ENCODE assay signal across 1 cellular context in the genomic region with DNA sequence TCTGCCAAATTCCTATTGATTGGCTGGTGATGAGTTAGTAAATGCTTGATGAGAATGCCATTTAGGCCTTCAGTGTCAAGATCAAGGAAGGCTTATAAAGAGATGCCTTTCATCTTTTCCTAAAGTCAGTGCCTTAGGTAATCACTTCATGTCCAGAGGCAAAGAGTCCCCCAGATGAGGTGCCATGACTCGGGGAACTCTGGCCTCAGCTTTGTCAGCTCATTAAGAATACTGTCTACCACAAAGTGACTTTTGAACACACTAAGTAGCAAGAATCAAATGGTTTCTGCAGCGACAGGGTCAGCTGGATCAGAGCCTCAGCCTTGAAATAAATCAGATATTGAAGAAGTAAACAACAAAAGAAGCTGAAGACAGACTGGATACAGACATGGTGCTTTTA.
TF ChIP-seq lines count a peak whose summit lies in the region.

No MANE protein-coding gene starts in this region.

TF ChIP-seq in IMR-90, 13 proteins besides CTCF, POLR2A, EP300 and RAD21:
- TF ChIP-seq MAZ (IDR thresholded peaks at IDR 0.05; ENCODE audit: borderline replicate concordance, low read depth, low read length) (no peak), SMC3 (IDR thresholded peaks at IDR 0.05; ENCODE audit: low read depth, low read length) (no peak), BHLHE40 (IDR thresholded peaks at IDR 0.05; ENCODE audit: low read depth, low read length) (no peak), RCOR1 (IDR thresholded peaks at IDR 0.05; ENCODE audit: insufficient replicate concordance, low read length) (no peak), MAFK (IDR thresholded peaks at IDR 0.05; ENCODE audit: low read depth, low read length) (no peak), FOS (IDR thresholded peaks at IDR 0.05; ENCODE audit: low read depth, low read length) (no peak), CEBPB (IDR thresholded peaks at IDR 0.05; ENCODE audit: low read depth, low read length) (no peak), CHD1 (IDR thresholded peaks at IDR 0.05; ENCODE audit: low read depth, low read length) (no peak)
- TF ChIP-seq, protein P1, sequence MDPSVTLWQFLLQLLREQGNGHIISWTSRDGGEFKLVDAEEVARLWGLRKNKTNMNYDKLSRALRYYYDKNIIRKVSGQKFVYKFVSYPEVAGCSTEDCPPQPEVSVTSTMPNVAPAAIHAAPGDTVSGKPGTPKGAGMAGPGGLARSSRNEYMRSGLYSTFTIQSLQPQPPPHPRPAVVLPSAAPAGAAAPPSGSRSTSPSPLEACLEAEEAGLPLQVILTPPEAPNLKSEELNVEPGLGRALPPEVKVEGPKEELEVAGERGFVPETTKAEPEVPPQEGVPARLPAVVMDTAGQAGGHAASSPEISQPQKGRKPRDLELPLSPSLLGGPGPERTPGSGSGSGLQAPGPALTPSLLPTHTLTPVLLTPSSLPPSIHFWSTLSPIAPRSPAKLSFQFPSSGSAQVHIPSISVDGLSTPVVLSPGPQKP (IDR thresholded peaks at IDR 0.05; ENCODE audit: borderline replicate concordance, low read depth, low read length): no peak
- TF ChIP-seq, protein P2, sequence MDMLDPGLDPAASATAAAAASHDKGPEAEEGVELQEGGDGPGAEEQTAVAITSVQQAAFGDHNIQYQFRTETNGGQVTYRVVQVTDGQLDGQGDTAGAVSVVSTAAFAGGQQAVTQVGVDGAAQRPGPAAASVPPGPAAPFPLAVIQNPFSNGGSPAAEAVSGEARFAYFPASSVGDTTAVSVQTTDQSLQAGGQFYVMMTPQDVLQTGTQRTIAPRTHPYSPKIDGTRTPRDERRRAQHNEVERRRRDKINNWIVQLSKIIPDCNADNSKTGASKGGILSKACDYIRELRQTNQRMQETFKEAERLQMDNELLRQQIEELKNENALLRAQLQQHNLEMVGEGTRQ (IDR thresholded peaks at IDR 0.05; ENCODE audit: low read depth, low read length): no peak
